14 cellular contexts compared by ENCODE assay signal in the genomic region with DNA sequence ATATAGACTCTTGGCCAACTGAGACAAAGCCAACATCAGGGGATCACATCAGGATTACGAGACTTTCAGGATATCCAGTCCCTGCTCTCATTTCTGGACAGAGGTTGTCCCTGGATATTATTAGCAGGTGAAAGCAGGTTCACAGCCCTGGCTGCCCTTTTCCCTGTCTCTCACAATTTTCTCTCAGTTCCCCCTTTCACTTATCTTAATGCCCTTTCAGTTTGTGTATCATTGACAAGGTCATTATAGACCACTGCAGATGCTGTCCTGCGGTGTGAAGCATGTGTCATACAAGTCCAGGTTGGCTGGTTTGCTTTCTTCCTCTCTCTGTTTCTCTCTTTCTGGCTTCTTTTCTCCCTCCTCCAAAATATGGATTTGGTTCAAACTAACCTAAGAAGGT. TPM values are rescaled to one million over a fixed set of nuclear protein-coding genes. Genes with fewer than 3 reads are reported as not detected.
A peak's percentile ranks its signal among the peaks of the same experiment; 100 is the strongest.
DNase-seq lines count a peak whose midpoint lies in the region; ATAC-seq and TF ChIP-seq lines count a peak whose summit lies in the region.
"Had no signal": no experiment of that assay in that cellular context is flagged by ENCODE, and none has a peak within 500 bp of the region (broad histone marks: within the 10 kb centered on the region; RNA-seq: fewer than 3 reads in every experiment).

No MANE protein-coding gene starts in this region.

- H3K36me3 Mint-ChIP-seq in CD4-positive, alpha-beta T cell (ENCODE audit: low read depth) = peaks cover 26% of the 10 kb centered on the region
- H3K36me3 Mint-ChIP-seq in activated CD4-positive, alpha-beta T cell treated with anti-CD3 and anti-CD28 coated beads, Interleukin-2, amount 10 ng/mL, durations not matched to agents 7 days and 5 days (ENCODE audit: low read depth) = peaks cover 14% of the 10 kb centered on the region
- H3K36me3 Mint-ChIP-seq in T-helper 2 cell treated with Interferon-gamma antibody and Interleukin-4, amounts not matched to agents 5 μg/mL and 100 μg/mL, for 36 hours (ENCODE audit: low read depth) = peaks cover 14% of the 10 kb centered on the region

- no peak for DNase-seq in CD4-positive, alpha-beta T cell
- DNase-seq in esophagus squamous epithelium (lab: John Stamatoyannopoulos, UW) (no peak), NCI-H1417 (lab: John Stamatoyannopoulos, UW) (no peak), amygdala (lab: John Stamatoyannopoulos, UW) (no peak)
- DNase-seq in activated CD4-positive, alpha-beta T cell treated with anti-CD3 and anti-CD28 coated beads, Interleukin-2, amount 10 ng/mL, durations not matched to agents 7 days and 5 days = no peak
- no peak for DNase-seq in T-helper 2 cell treated with Interferon-gamma antibody and Interleukin-4, amounts not matched to agents 5 μg/mL and 100 μg/mL, for 36 hours (ENCODE audit: low spot score)
- DNase-seq: activated gamma-delta T cell treated with Interleukin-2 at 50 U/mL for 16 hours, GDM1, NCI-H1436, right lobe of liver had no signal

- intact Hi-C loops in CD4-positive, alpha-beta T cell (cut with DNase I, micrococcal nuclease) = loop anchor here (5.0 to 10.0 kb wide), 2 partner anchors 259 to 261 kb away; no protein-coding TSS in a partner anchor
- intact Hi-C loops in esophagus squamous epithelium (cut with DNase I) = loop anchor here (10.0 kb wide), 1 partner anchor 61 kb away; a partner anchor contains a TSS

- POLR2A ChIA-PET in CD4-positive, alpha-beta T cell (lab: Charles Lee) = interaction anchor here (4.9 to 5.2 kb wide), 2 partner anchors 26 to 50 kb away, joined by 62 to 79 read pairs; a partner anchor contains a TSS
- POLR2A ChIA-PET in activated CD4-positive, alpha-beta T cell treated with anti-CD3 and anti-CD28 coated beads, Interleukin-2, amount 10 ng/mL, durations not matched to agents 7 days and 5 days (lab: Charles Lee) = interaction anchor here (1.0 to 1.1 kb wide), 2 partner anchors 26 to 51 kb away, joined by 3 read pairs; a partner anchor contains a TSS

- 80 to 95% methylated on average over 2 of the region's 2 CpGs for WGBS in esophagus squamous epithelium, 2 donors

- CTCF ChIA-PET in CD4-positive, alpha-beta T cell (lab: Charles Lee) = interaction anchor here (2.9 to 5.8 kb wide), 3 partner anchors 25 to 99 kb away, joined by 36 to 66 read pairs (median 46); a partner anchor contains a TSS
- CTCF ChIA-PET in activated CD4-positive, alpha-beta T cell treated with anti-CD3 and anti-CD28 coated beads, Interleukin-2, amount 10 ng/mL, durations not matched to agents 7 days and 5 days (lab: Charles Lee) = interaction anchor here (1.1 to 9.9 kb wide), 7 partner anchors 10 to 98 kb away, joined by 3 to 185 read pairs (median 20); a partner anchor contains a TSS

- H3K9me3 ChIP-seq in CD4-positive, alpha-beta T cell (ENCODE audit: control insufficient read depth, low read length) = no peaks in the 10 kb centered on the region
- no peaks in the 10 kb centered on the region for H3K9me3 ChIP-seq in esophagus squamous epithelium
- H3K9me3 ChIP-seq: right lobe of liver had no signal

- no peak overlapping the region for H3K4me3 ChIP-seq in esophagus squamous epithelium
- H3K4me3 ChIP-seq: right lobe of liver had no signal

- no peak for ATAC-seq in CD4-positive, alpha-beta T cell (ENCODE audit: poor library complexity)
- ATAC-seq in GM18870 (IDR thresholded peaks at IDR 0.05; ENCODE audit: unreplicated experiment) (peak; percentile 40), HG02981 (IDR thresholded peaks at IDR 0.05; ENCODE audit: unreplicated experiment) (peak; percentile 43)
- ATAC-seq: right lobe of liver, SK-N-SH treated with all-trans-retinoic acid at 6 μM for 48 hours had no signal

- no peaks in the 10 kb centered on the region for H3K9me3 Mint-ChIP-seq in CD4-positive, alpha-beta T cell
- H3K9me3 Mint-ChIP-seq in activated CD4-positive, alpha-beta T cell treated with anti-CD3 and anti-CD28 coated beads, Interleukin-2, amount 10 ng/mL, durations not matched to agents 7 days and 5 days = no peaks in the 10 kb centered on the region
- H3K9me3 Mint-ChIP-seq in T-helper 2 cell treated with Interferon-gamma antibody and Interleukin-4, amounts not matched to agents 5 μg/mL and 100 μg/mL, for 36 hours = no peaks in the 10 kb centered on the region

- H3K4me1 Mint-ChIP-seq in CD4-positive, alpha-beta T cell (ENCODE audit: low read depth) = peaks cover 23% of the 10 kb centered on the region
- peaks cover 44% of the 10 kb centered on the region for H3K4me1 Mint-ChIP-seq in activated CD4-positive, alpha-beta T cell treated with anti-CD3 and anti-CD28 coated beads, Interleukin-2, amount 10 ng/mL, durations not matched to agents 7 days and 5 days
- peaks cover 36% of the 10 kb centered on the region for H3K4me1 Mint-ChIP-seq in T-helper 2 cell treated with Interferon-gamma antibody and Interleukin-4, amounts not matched to agents 5 μg/mL and 100 μg/mL, for 36 hours (ENCODE audit: low read depth)

- H3K27me3 ChIP-seq in CD4-positive, alpha-beta T cell (ENCODE audit: control insufficient read depth, insufficient read depth, low read length) = no peaks in the 10 kb centered on the region
- H3K27me3 ChIP-seq in esophagus squamous epithelium = no peaks in the 10 kb centered on the region
- H3K27me3 ChIP-seq: right lobe of liver had no signal

- TF ChIP-seq POLR2A in esophagus squamous epithelium (IDR thresholded peaks at IDR 0.05) = no peak

- TF ChIP-seq CTCF in CD4-positive, alpha-beta T cell (IDR thresholded peaks at IDR 0.05) = no peak
- no peak for TF ChIP-seq CTCF in esophagus squamous epithelium (IDR thresholded peaks at IDR 0.05)

- H3K27me3 Mint-ChIP-seq in CD4-positive, alpha-beta T cell = peaks cover 6% of the 10 kb centered on the region
- no peaks in the 10 kb centered on the region for H3K27me3 Mint-ChIP-seq in activated CD4-positive, alpha-beta T cell treated with anti-CD3 and anti-CD28 coated beads, Interleukin-2, amount 10 ng/mL, durations not matched to agents 7 days and 5 days
- peaks cover 2% of the 10 kb centered on the region for H3K27me3 Mint-ChIP-seq in T-helper 2 cell treated with Interferon-gamma antibody and Interleukin-4, amounts not matched to agents 5 μg/mL and 100 μg/mL, for 36 hours (ENCODE audit: low read depth)

- H3K36me3 ChIP-seq in esophagus squamous epithelium = peaks cover 0 to 21% (median 7%) of the 10 kb centered on the region in 3 donors

- H3K27ac Mint-ChIP-seq in CD4-positive, alpha-beta T cell = peak overlapping the region; percentile 90
- no peak overlapping the region for H3K27ac Mint-ChIP-seq in activated CD4-positive, alpha-beta T cell treated with anti-CD3 and anti-CD28 coated beads, Interleukin-2, amount 10 ng/mL, durations not matched to agents 7 days and 5 days
- H3K27ac Mint-ChIP-seq in T-helper 2 cell treated with Interferon-gamma antibody and Interleukin-4, amounts not matched to agents 5 μg/mL and 100 μg/mL, for 36 hours = no peak overlapping the region

- H3K27ac ChIP-seq in CD4-positive, alpha-beta T cell (ENCODE audit: low read depth, low read length) = no peak overlapping the region
- H3K27ac ChIP-seq in esophagus squamous epithelium = peak overlapping the region; percentile 23 to 82 (median 68)
- H3K27ac ChIP-seq: right lobe of liver had no signal

- peaks cover 26 to 74% (median 37%) of the 10 kb centered on the region in 3 donors for H3K4me1 ChIP-seq in esophagus squamous epithelium

- H3K4me3 Mint-ChIP-seq in CD4-positive, alpha-beta T cell = no peak overlapping the region
- H3K4me3 Mint-ChIP-seq in activated CD4-positive, alpha-beta T cell treated with anti-CD3 and anti-CD28 coated beads, Interleukin-2, amount 10 ng/mL, durations not matched to agents 7 days and 5 days = no peak overlapping the region
- no peak overlapping the region for H3K4me3 Mint-ChIP-seq in T-helper 2 cell treated with Interferon-gamma antibody and Interleukin-4, amounts not matched to agents 5 μg/mL and 100 μg/mL, for 36 hours

RNA-seq across cellular contexts. Expression of a gene that starts 2.1 kb away (rescaled TPM):
- total RNA-seq in CD4-positive, alpha-beta T cell = under 1 TPM in 1 of 2 experiments, not detected in 1; 0.41 TPM
- 1 to 10 TPM in 3 of 4 donors, under 1 TPM in 1; 0.31 to 2.7 (median 1.7) TPM for total RNA-seq in esophagus squamous epithelium
- under 1 TPM in 1 of 2 experiments, not detected in 1; 0.30 TPM for total RNA-seq in activated CD4-positive, alpha-beta T cell treated with anti-CD3 and anti-CD28 coated beads, Interleukin-2, amount 10 ng/mL, durations not matched to agents 7 days and 5 days

RNA-seq across cellular contexts. Expression of a gene that starts 6.7 kb away (rescaled TPM):
- under 1 TPM; 0.22 TPM for total RNA-seq in CD4-positive, alpha-beta T cell
- 100 to 1,000 TPM in 2 of 4 donors, 10 to 100 TPM in 2; 52.7 to 161 (median 96.2) TPM for total RNA-seq in esophagus squamous epithelium
- under 1 TPM in 1 of 2 experiments, not detected in 1; 0.15 TPM for total RNA-seq in activated CD4-positive, alpha-beta T cell treated with anti-CD3 and anti-CD28 coated beads, Interleukin-2, amount 10 ng/mL, durations not matched to agents 7 days and 5 days
- total RNA-seq: cerebellum, right lobe of liver had no signal

RNA-seq across cellular contexts. Expression of a gene that starts 21.8 kb away (rescaled TPM):
- total RNA-seq in CD4-positive, alpha-beta T cell = 10 to 100 TPM; 46.2 to 57.7 TPM
- total RNA-seq in esophagus squamous epithelium = 10 to 100 TPM; 27.0 to 59.2 (median 45.3) TPM
- 10 to 100 TPM; 46.0 to 56.0 TPM for total RNA-seq in activated CD4-positive, alpha-beta T cell treated with anti-CD3 and anti-CD28 coated beads, Interleukin-2, amount 10 ng/mL, durations not matched to agents 7 days and 5 days

RNA-seq across cellular contexts. Expression of a gene that starts 21.9 kb away (rescaled TPM):
- 10 to 100 TPM; 15.9 to 18.0 TPM for total RNA-seq in CD4-positive, alpha-beta T cell
- 10 to 100 TPM; 16.9 to 28.6 (median 22.1) TPM for total RNA-seq in esophagus squamous epithelium
- 10 to 100 TPM; 37.7 to 39.0 TPM for total RNA-seq in activated CD4-positive, alpha-beta T cell treated with anti-CD3 and anti-CD28 coated beads, Interleukin-2, amount 10 ng/mL, durations not matched to agents 7 days and 5 days

RNA-seq across cellular contexts. Expression of a gene that starts 26.3 kb away (rescaled TPM):
- 10 to 100 TPM; 76.6 to 78.9 TPM for total RNA-seq in CD4-positive, alpha-beta T cell
- 10 to 100 TPM in 2 of 4 donors, 1 to 10 TPM in 2; 2.9 to 13.5 (median 7.4) TPM for total RNA-seq in esophagus squamous epithelium
- 100 to 1,000 TPM; 244 to 304 TPM for total RNA-seq in activated CD4-positive, alpha-beta T cell treated with anti-CD3 and anti-CD28 coated beads, Interleukin-2, amount 10 ng/mL, durations not matched to agents 7 days and 5 days

Comparison
In these comparisons a context has a peak if more than half of its experiments do, and no peak if none do; other contexts are left out.
1. RNA of a gene that starts 6.7 kb away (total RNA-seq): 52.7 to 161 TPM in esophagus squamous epithelium; 0.22 TPM in CD4-positive, alpha-beta T cell and 0.15 TPM in activated CD4-positive, alpha-beta T cell treated with anti-CD3 and anti-CD28 coated beads, Interleukin-2, amount 10 ng/mL, durations not matched to agents 7 days and 5 days; every median in the first group is over 10 times any median in the second.